ENCODE assay signal across 21 cellular contexts in the genomic region with DNA sequence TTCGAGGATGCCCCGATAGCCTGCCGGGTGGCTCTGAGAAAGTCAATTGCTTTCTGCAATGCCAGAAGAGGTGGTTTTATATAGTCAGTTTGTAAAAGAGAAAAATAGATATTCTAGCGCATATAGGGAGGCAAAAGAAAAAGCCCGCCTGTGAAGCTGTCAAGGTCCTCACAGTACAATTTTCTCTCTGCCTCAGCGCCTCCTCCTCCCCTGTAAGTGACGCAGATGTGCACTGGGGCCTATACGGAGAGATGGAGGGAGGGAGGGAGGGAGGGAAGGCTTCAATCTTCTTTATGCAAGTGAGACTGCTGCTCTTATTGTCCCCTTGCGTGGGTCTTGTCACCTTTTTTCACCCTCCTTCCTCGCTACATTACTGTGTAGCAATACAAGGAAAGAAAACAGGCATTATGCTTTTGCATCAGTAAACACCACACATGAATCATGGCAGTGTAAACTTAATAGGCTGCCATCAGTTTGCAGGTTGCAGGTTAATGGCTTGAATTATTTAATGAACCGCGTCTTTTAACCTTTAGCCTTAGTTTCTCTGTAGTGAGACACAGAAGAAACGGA. TPM values are rescaled to one million over a fixed set of nuclear protein-coding genes. Genes with fewer than 3 reads are reported as not detected.
DNase-seq lines count a peak whose midpoint lies in the region; ATAC-seq and TF ChIP-seq lines count a peak whose summit lies in the region.
"Had no signal": no experiment of that assay in that cellular context is flagged by ENCODE, and none has a peak within 500 bp of the region (broad histone marks: within the 10 kb centered on the region; RNA-seq: fewer than 3 reads in every experiment).

A gene with protein sequence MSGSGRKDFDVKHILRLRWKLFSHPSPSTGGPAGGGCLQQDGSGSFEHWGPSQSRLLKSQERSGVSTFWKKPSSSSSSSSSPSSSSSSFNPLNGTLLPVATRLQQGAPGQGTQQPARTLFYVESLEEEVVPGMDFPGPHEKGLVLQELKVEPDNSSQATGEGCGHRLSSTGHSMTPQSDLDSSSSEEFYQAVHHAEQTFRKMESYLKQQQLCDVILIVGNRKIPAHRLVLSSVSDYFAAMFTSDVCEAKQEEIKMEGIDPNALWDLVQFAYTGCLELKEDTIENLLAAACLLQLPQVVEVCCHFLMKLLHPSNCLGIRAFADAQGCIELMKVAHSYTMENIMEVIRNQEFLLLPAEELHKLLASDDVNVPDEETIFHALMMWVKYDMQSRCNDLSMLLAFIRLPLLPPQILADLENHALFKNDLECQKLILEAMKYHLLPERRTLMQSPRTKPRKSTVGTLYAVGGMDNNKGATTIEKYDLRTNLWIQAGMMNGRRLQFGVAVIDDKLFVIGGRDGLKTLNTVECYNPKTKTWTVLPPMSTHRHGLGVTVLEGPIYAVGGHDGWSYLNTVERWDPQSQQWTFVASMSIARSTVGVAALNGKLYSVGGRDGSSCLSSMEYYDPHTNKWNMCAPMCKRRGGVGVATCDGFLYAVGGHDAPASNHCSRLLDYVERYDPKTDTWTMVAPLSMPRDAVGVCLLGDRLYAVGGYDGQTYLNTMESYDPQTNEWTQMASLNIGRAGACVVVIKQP (minus strand): TSS at position 177 of the 570 bp plus-strand sequence. CDS start 753 bp downstream, outside the sequence.

- H3K27ac Mint-ChIP-seq in neural crest cell (ENCODE audit: unreplicated experiment): no peak within 1 kb of the TSS
- H3K27ac Mint-ChIP-seq: activated CD4-positive, alpha-beta memory T cell treated with anti-CD3 and anti-CD28 coated beads, Interleukin-2, amount 10 ng/mL, durations not matched to agents 7 days and 5 days; activated T-helper 1 cell treated with anti-CD3 and anti-CD28 coated beads, Interleukin-12 subunit alpha, Interleukin-12 subunit beta, Interleukin-2, Interleukin-4 antibody, amounts not matched to agents 30 ng/mL and 10 ng/mL and 1 ng/mL, durations not matched to agents 14 hours and 24 hours and 36 hours; dendritic cell treated with granulocyte-macrophage colony-stimulating factor and Interleukin-4, amounts not matched to agents 40 ng/mL and 50 ng/mL, for 4 days had no signal

- ATAC-seq in HG02938 (IDR thresholded peaks at IDR 0.05; ENCODE audit: unreplicated experiment) (no peak), GM18511 (IDR thresholded peaks at IDR 0.05; ENCODE audit: unreplicated experiment) (no peak)

- H3K27ac ChIP-seq in HUES48 (ENCODE audit: low read depth, low read length) (no peak within 1 kb of the TSS), thyroid gland (no peak within 1 kb of the TSS)
- H3K27ac ChIP-seq: BLaER1, right atrium auricular region, tibial artery had no signal

- H3K4me1 Mint-ChIP-seq in neural crest cell: peaks cover 8% of the 10 kb centered on the region
- H3K4me1 Mint-ChIP-seq: activated CD4-positive, alpha-beta memory T cell treated with anti-CD3 and anti-CD28 coated beads, Interleukin-2, amount 10 ng/mL, durations not matched to agents 7 days and 5 days had no signal

- no peaks in the 10 kb centered on the region for H3K36me3 Mint-ChIP-seq in neural crest cell (ENCODE audit: low read depth)

- H3K9me3 ChIP-seq in HUES48 (ENCODE audit: control insufficient read depth, insufficient read depth, low read length): no peaks in the 10 kb centered on the region
- H3K9me3 ChIP-seq in thyroid gland: no peaks in the 10 kb centered on the region
- H3K9me3 ChIP-seq: right atrium auricular region, tibial artery had no signal

- no peak within 1 kb of the TSS for H3K9ac ChIP-seq in HUES48 (ENCODE audit: low read depth, low read length)
- H3K9ac ChIP-seq: BLaER1 had no signal

- peaks cover 46% of the 10 kb centered on the region for H3K27me3 Mint-ChIP-seq in neural crest cell (ENCODE audit: low read depth)
- H3K27me3 Mint-ChIP-seq: activated CD4-positive, alpha-beta memory T cell treated with anti-CD3 and anti-CD28 coated beads, Interleukin-2, amount 10 ng/mL, durations not matched to agents 7 days and 5 days had no signal

- no peak for TF ChIP-seq POLR2A in thyroid gland (IDR thresholded peaks at IDR 0.05)

- WGBS in thyroid gland, 2 donors: 26 to 32% methylated on average over 13 of the region's 13 CpGs

- H3K4me3 ChIP-seq in HUES48 (ENCODE audit: low read depth, low read length): peak within 1 kb of the TSS; percentile 67
- no peak within 1 kb of the TSS for H3K4me3 ChIP-seq in thyroid gland (replicated peaks in 1 of 3)
- H3K4me3 ChIP-seq: BLaER1, right atrium auricular region, tibial artery had no signal

- peak within 1 kb of the TSS; percentile 78 for H3K4me3 Mint-ChIP-seq in neural crest cell
- H3K4me3 Mint-ChIP-seq: activated CD4-positive, alpha-beta memory T cell treated with anti-CD3 and anti-CD28 coated beads, Interleukin-2, amount 10 ng/mL, durations not matched to agents 7 days and 5 days; activated T-helper 1 cell treated with anti-CD3 and anti-CD28 coated beads, Interleukin-12 subunit alpha, Interleukin-12 subunit beta, Interleukin-2, Interleukin-4 antibody, amounts not matched to agents 30 ng/mL and 10 ng/mL and 1 ng/mL, durations not matched to agents 14 hours and 24 hours and 36 hours; dendritic cell treated with granulocyte-macrophage colony-stimulating factor and Interleukin-4, amounts not matched to agents 40 ng/mL and 50 ng/mL, for 4 days had no signal

- DNase-seq in SK-N-DZ (ENCODE audit: low spot score): peak; percentile 59
- DNase-seq in head of caudate nucleus: peak in 39 of 42 donors; percentile 3 to 80 (median 36)
- DNase-seq in neural crest cell (ENCODE audit: low read depth, low spot score): no peak
- DNase-seq in thyroid gland: no peak
- DNase-seq in ACHN: no peak
- DNase-seq: activated CD4-positive, alpha-beta memory T cell treated with anti-CD3 and anti-CD28 coated beads, Interleukin-2, amount 10 ng/mL, durations not matched to agents 7 days and 5 days; DMS153; HCEC 1CT; Kasumi-1; NCI-H2029; stimulated activated CD4-positive, alpha-beta T cell treated with anti-CD3 and anti-CD28 coated beads, Interleukin-2, amount 100 ng/mL, for 24 hours; stimulated activated CD8-positive, alpha-beta memory T cell treated with anti-CD3 and anti-CD28 coated beads, Interleukin-4, amount 100 ng/mL, for 48 hours; tibial artery had no signal

- H3K27me3 ChIP-seq in HUES48 (ENCODE audit: control insufficient read depth, insufficient read depth, low read length) (peaks cover 42% of the 10 kb centered on the region), thyroid gland (no peaks in the 10 kb centered on the region)
- H3K27me3 ChIP-seq: BLaER1, right atrium auricular region had no signal

- in situ Hi-C loops in ACHN (cut with HindIII; ENCODE audit: low pct_ligation_motif_present, low pct_unique_long_range_greater_than_20kb, low sequenced_read_pairs): no loop called here

- H3K36me3 ChIP-seq in HUES48 (ENCODE audit: control insufficient read depth, insufficient read depth, low read length): no peaks in the 10 kb centered on the region
- no peaks in the 10 kb centered on the region for H3K36me3 ChIP-seq in thyroid gland
- H3K36me3 ChIP-seq: BLaER1, right atrium auricular region, tibial artery had no signal

- 0 out of 2 replicates have a peak, but pooled peaks cover 5% of the 10 kb centered on the region for H3K4me1 ChIP-seq in HUES48 (ENCODE audit: control insufficient read depth, insufficient read depth, low read length)
- no peaks in the 10 kb centered on the region for H3K4me1 ChIP-seq in thyroid gland
- H3K4me1 ChIP-seq: BLaER1, right atrium auricular region had no signal

- no peak for TF ChIP-seq CTCF in neural crest cell (conservative IDR thresholded peaks at IDR 0.05)
- no peak for TF ChIP-seq CTCF in thyroid gland (IDR thresholded peaks at IDR 0.05)

- intact Hi-C loops in head of caudate nucleus (cut with DNase I) (no loop called here), thyroid gland (cut with DNase I) (no loop called here)

- no peaks in the 10 kb centered on the region for H3K9me3 Mint-ChIP-seq in neural crest cell
- H3K9me3 Mint-ChIP-seq: activated CD4-positive, alpha-beta memory T cell treated with anti-CD3 and anti-CD28 coated beads, Interleukin-2, amount 10 ng/mL, durations not matched to agents 7 days and 5 days; dendritic cell treated with granulocyte-macrophage colony-stimulating factor and Interleukin-4, amounts not matched to agents 40 ng/mL and 50 ng/mL, for 4 days had no signal

RNA-seq across cellular contexts. Expression of the gene that starts here (rescaled TPM):
- polyA plus RNA-seq in SK-N-DZ (2014; cell fraction: cytosol; rRNA removed): 1.3 and 1.5 TPM in 2 replicates
- polyA plus RNA-seq in SK-N-DZ (2014; cell fraction: nucleus; rRNA removed): 0.55 and 0.73 TPM in 2 replicates
- total RNA-seq in neural crest cell: 0.23 TPM in 1 of 2 replicates, not detected in the other
- total RNA-seq in thyroid gland: not detected
- total RNA-seq: activated CD4-positive, alpha-beta memory T cell treated with anti-CD3 and anti-CD28 coated beads, Interleukin-2, amount 10 ng/mL, durations not matched to agents 7 days and 5 days; activated T-helper 1 cell treated with anti-CD3 and anti-CD28 coated beads, Interleukin-12 subunit alpha, Interleukin-12 subunit beta, Interleukin-2, Interleukin-4 antibody, amounts not matched to agents 30 ng/mL and 10 ng/mL and 1 ng/mL, durations not matched to agents 14 hours and 24 hours and 36 hours; right atrium auricular region had no signal
- polyA plus RNA-seq: keratinocyte had no signal

Comparison
In these comparisons a context has a peak if more than half of its experiments do, and no peak if none do; other contexts are left out.
1. DNase-seq: peak in SK-N-DZ (single experiment) and head of caudate nucleus (39 of 42); none in neural crest cell (single experiment), thyroid gland (0 of 2) and ACHN (single experiment).